ENCODE assay signal across 26 cellular contexts in genomic region chr1:59429651-59430050, GRCh38.
"Had no signal": no experiment of that assay in that cellular context is flagged by ENCODE, and none has a peak within 500 bp of the region (broad histone marks: within the 10 kb centered on the region; RNA-seq: fewer than 3 reads in every experiment).

No MANE protein-coding gene starts in this region.

- H3K4me3 ChIP-seq: right lobe of liver, smooth muscle cell had no signal

- H3K9me3 ChIP-seq: right lobe of liver had no signal

- DNase-seq: activated CD4-positive, alpha-beta T cell treated with anti-CD3 and anti-CD28 coated beads for 1 hour; activated CD4-positive, alpha-beta T cell treated with anti-CD3 and anti-CD28 coated beads, Interleukin-2, amount 10 ng/mL, durations not matched to agents 7 days and 5 days; activated CD8-positive, alpha-beta memory T cell treated with anti-CD3 and anti-CD28 coated beads, Interleukin-2, amount 10 ng/mL, durations not matched to agents 7 days and 5 days; activated CD8-positive, alpha-beta T cell treated with anti-CD3 and anti-CD28 coated beads for 36 hours; activated T-cell treated with anti-CD3 and anti-CD28 coated beads, Interleukin-2, amount 50 U/mL, for 48 hours; dermis blood vessel endothelial cell; effector CD4-positive, alpha-beta T cell; glutamatergic neuron; left ventricle myocardium superior; natural killer cell; posterior cingulate gyrus; right lobe of liver; stimulated activated CD4-positive, alpha-beta T cell treated with anti-CD3 and anti-CD28 coated beads, Interleukin-1b, Interleukin-23, amount 100 ng/mL, for 48 hours; stimulated activated CD4-positive, alpha-beta T cell treated with anti-CD3 and anti-CD28 coated beads, Interleukin-4, amount 100 ng/mL, for 4 hours; stimulated activated CD8-positive, alpha-beta memory T cell treated with anti-CD3 and anti-CD28 coated beads, Interleukin-4, amount 100 ng/mL, for 48 hours; stimulated activated naive CD8-positive, alpha-beta T cell treated with anti-CD3 and anti-CD28 coated beads, Interleukin-15, amount 100 ng/mL, for 72 hours; substantia nigra; T-helper 2 cell had no signal

- FAIRE-seq: colon, endometrium, frontal cortex, islet of Langerhans had no signal

- ATAC-seq: activated CD8-positive, alpha-beta memory T cell treated with anti-CD3 and anti-CD28 coated beads, Interleukin-2, amount 10 ng/mL, durations not matched to agents 7 days and 5 days; activated CD8-positive, alpha-beta T cell treated with anti-CD3 and anti-CD28 coated beads for 36 hours; left ventricle myocardium superior; natural killer cell; right lobe of liver; stimulated activated memory B cell treated with anti-CD40 and anti-IgM and Interleukin-4, amounts not matched to agents 10 μg/mL and 1 μg/mL and 100 μg/mL, for 72 hours; stimulated activated naive CD8-positive, alpha-beta T cell treated with anti-CD3 and anti-CD28 coated beads, Interleukin-15, amount 100 ng/mL, for 72 hours; WTC11 had no signal

- H3K27ac ChIP-seq: epithelial cell of prostate, right lobe of liver had no signal

- H3K4me2 ChIP-seq: smooth muscle cell had no signal

- H3K36me3 ChIP-seq: right lobe of liver had no signal

- H3K27me3 ChIP-seq: right lobe of liver had no signal
